ENCODE assay signal across 8 cellular contexts in genomic region chr17:79842656-79843474, GRCh38. TPM values are rescaled to one million over a fixed set of nuclear protein-coding genes. Genes with fewer than 3 reads are reported as not detected.
A peak's percentile ranks its signal among the peaks of the same experiment; 100 is the strongest.
DNase-seq lines count a peak whose midpoint lies in the region; ATAC-seq, FAIRE-seq and TF ChIP-seq lines count a peak whose summit lies in the region.

No MANE protein-coding gene starts in this region.

- SMC1A ChIA-PET in GM12878 (lab: Charles Lee; ENCODE audit: uncharacterized antibody, unreplicated experiment): no interaction called here

- POLR2A ChIA-PET in CD4-positive, alpha-beta memory T cell (lab: Charles Lee; ENCODE audit: partially characterized antibody): interaction anchor here (1.1 to 16.4 kb wide), 3 partner anchors 36 to 258 kb away, joined by 3 to 503 read pairs (median 4); partner anchors contain the start of genes CBX8 and GAA
- POLR2A ChIA-PET in GM12878 (lab: Charles Lee): interaction anchor here (1.0 kb wide), 1 partner anchor 46 kb away, joined by 3 read pairs; the partner anchor contains the start of gene CBX8

- no peak for TF ChIP-seq CTCF in KMS-11 (conservative IDR thresholded peaks at IDR 0.05; ENCODE audit: low read depth, low read length)
- TF ChIP-seq CTCF in GM12878 (IDR thresholded peaks at IDR 0.05 in 2 of 3, conservative IDR thresholded peaks at IDR 0.05 in 1 of 3; ENCODE audit: control insufficient read depth in 2 of 3, extremely low read depth in 1 of 3, insufficient read depth in 1 of 3, low read depth in 3 of 3, low read length in 3 of 3): no peak

- no peaks in the 10 kb centered on the region for H3K9me3 ChIP-seq in CD4-positive, alpha-beta memory T cell (ENCODE audit: control insufficient read depth in 1 of 2, low read length in 2 of 2)
- H3K9me3 ChIP-seq in GM12878 (replicated peaks; ENCODE audit: control insufficient read depth, insufficient read depth, low read length) (no peaks in the 10 kb centered on the region; the same call in 2 of the 3 replicates), neuron (ENCODE audit: low read length) (no peaks in the 10 kb centered on the region)

- peaks cover 9 to 45% (median 28%) of the 10 kb centered on the region in 4 donors for H3K4me1 Mint-ChIP-seq in CD4-positive, alpha-beta memory T cell

- peaks cover 0 to 2% (median 0%) of the 10 kb centered on the region in 8 donors for H3K9me3 Mint-ChIP-seq in CD4-positive, alpha-beta memory T cell

- in situ Hi-C loops in GM12878 (cut with MboI): loop anchor here (5.0 kb wide), 1 partner anchor 36 kb away; no protein-coding TSS in a partner anchor

- H3K4me3 Mint-ChIP-seq in CD4-positive, alpha-beta memory T cell: peak overlapping the region; percentile 59 to 85 (median 68)

- H3K4me1 ChIP-seq in CD4-positive, alpha-beta memory T cell (ENCODE audit: insufficient read depth, low read length): peaks cover 48% of the 10 kb centered on the region
- H3K4me1 ChIP-seq in KMS-11 (ENCODE audit: low read depth, poor library complexity, severe bottlenecking) (peaks cover 32% of the 10 kb centered on the region), GM12878 (ENCODE audit: control insufficient read depth, insufficient read depth, low read length) (peaks cover 8% of the 10 kb centered on the region), neuron (ENCODE audit: insufficient read depth, low read length) (peaks cover 21% of the 10 kb centered on the region)

- WGBS in GM12878 (ENCODE audit: insufficient coverage, insufficient replicate concordance, low lambda C conversion rate, missing lambda C conversion rate): 2% methylated on average over 63 of the region's 66 CpGs

- peak overlapping the region in 4 of 7 donors; percentile 42 to 85 (median 56) for H3K27ac Mint-ChIP-seq in CD4-positive, alpha-beta memory T cell

- peaks cover 37% of the 10 kb centered on the region for H3K27me3 ChIP-seq in CD4-positive, alpha-beta memory T cell (ENCODE audit: insufficient read depth, low read length)
- H3K27me3 ChIP-seq in KMS-11 (ENCODE audit: insufficient read depth, low read depth): peaks cover 74% of the 10 kb centered on the region
- peaks cover 22 to 40% of the 10 kb centered on the region in 2 experiments for H3K27me3 ChIP-seq in GM12878 (replicated peaks in 1 of 2; ENCODE audit: control insufficient read depth in 2 of 2, insufficient read depth in 2 of 2, low read length in 1 of 2)
- peaks cover 49% of the 10 kb centered on the region for H3K27me3 ChIP-seq in neuron (ENCODE audit: insufficient read depth, low read length)

- H3K36me3 ChIP-seq in CD4-positive, alpha-beta memory T cell (ENCODE audit: insufficient read depth, low read length): no peaks in the 10 kb centered on the region
- H3K36me3 ChIP-seq in KMS-11 (ENCODE audit: insufficient read depth) (no peaks in the 10 kb centered on the region), GM12878 (ENCODE audit: control insufficient read depth in 2 of 2, insufficient read depth in 2 of 2, low read length in 1 of 2) (no peaks in the 10 kb centered on the region), neuron (ENCODE audit: insufficient read depth, low read length) (no peaks in the 10 kb centered on the region)

- H2AFZ ChIP-seq in KMS-11 (ENCODE audit: low read depth) (peak overlapping the region; percentile 62; the same call in 1 of the 2 replicates), GM12878 (ENCODE audit: control insufficient read depth, low read depth, low read length) (no peak overlapping the region), neuron (ENCODE audit: low read depth, low read length) (peak overlapping the region; percentile 89)

- TF ChIP-seq EP300 in GM12878 (IDR thresholded peaks at IDR 0.05; ENCODE audit: borderline replicate concordance in 1 of 2, control insufficient read depth in 1 of 2, low read depth in 2 of 2, low read length in 2 of 2): no peak

- no peak overlapping the region for H3K9ac ChIP-seq in KMS-11
- H3K9ac ChIP-seq in GM12878 (ENCODE audit: control insufficient read depth, insufficient read depth, low read length): no peak overlapping the region

- CTCF ChIA-PET in CD4-positive, alpha-beta memory T cell (lab: Charles Lee; ENCODE audit: partially characterized antibody): interaction anchor here (1.3 kb wide), 1 partner anchor 155 kb away, joined by 3 read pairs; no protein-coding TSS in a partner anchor
- CTCF ChIA-PET in GM12878 (lab: Yijun Ruan, JAX): interaction anchor here (1.4 kb wide), 2 partner anchors 38 to 132 kb away, joined by 3 to 6 read pairs; no protein-coding TSS in a partner anchor

- peak in 2 of 5 donors; percentile 28 to 35 for DNase-seq in CD4-positive, alpha-beta memory T cell
- no peak for DNase-seq in GM12878 (ENCODE audit: low read depth, low spot score)

- peaks cover 11 to 16% of the 10 kb centered on the region in 2 donors for H3K27me3 Mint-ChIP-seq in CD4-positive, alpha-beta memory T cell

- no peak for ATAC-seq in GM12878
- ATAC-seq in HG02571 (IDR thresholded peaks at IDR 0.05; ENCODE audit: unreplicated experiment): no peak
- no peak for ATAC-seq in GM19035 (IDR thresholded peaks at IDR 0.05; ENCODE audit: unreplicated experiment)
- no peak for ATAC-seq in GM21367 (IDR thresholded peaks at IDR 0.05; ENCODE audit: unreplicated experiment)
- ATAC-seq in GM19463 (IDR thresholded peaks at IDR 0.05; ENCODE audit: unreplicated experiment): no peak

- no peak for TF ChIP-seq POLR2A in GM12878 (IDR thresholded peaks at IDR 0.05; ENCODE audit: low read depth, low read length)

- H3K4me2 ChIP-seq in KMS-11: peak overlapping the region; percentile 99; the same call in 1 of the 2 replicates
- H3K4me2 ChIP-seq in GM12878 (ENCODE audit: control insufficient read depth, insufficient read depth): peak overlapping the region; percentile 71

- peaks cover 6 to 8% of the 10 kb centered on the region in 2 donors for H3K36me3 Mint-ChIP-seq in CD4-positive, alpha-beta memory T cell

- no peak overlapping the region for H3K27ac ChIP-seq in CD4-positive, alpha-beta memory T cell (ENCODE audit: low read depth, low read length)
- H3K27ac ChIP-seq in KMS-11: no peak overlapping the region
- H3K27ac ChIP-seq in GM12878 (ENCODE audit: control insufficient read depth, insufficient read depth): no peak overlapping the region

- RAD21 ChIA-PET in GM12878 (lab: Charles Lee; ENCODE audit: unreplicated experiment): interaction anchor here (0.5 to 1.5 kb wide), 2 partner anchors 46 to 50 kb away, joined by 3 to 7 read pairs; partner anchors contain the start of gene CBX8

- no TSS peak for BruUV-seq in GM12878 (replicated peaks; lab: Mats Ljungman, UMichigan)

- intact Hi-C loops in CD4-positive, alpha-beta memory T cell (cut with micrococcal nuclease): loop anchor here (10.0 kb wide), 1 partner anchor 72 kb away; no protein-coding TSS in a partner anchor
- intact Hi-C loops in GM12878 (cut with micrococcal nuclease; ENCODE audit: unreplicated experiment): loop anchor here (10.0 kb wide), 1 partner anchor 132 kb away; no protein-coding TSS in a partner anchor

- no peaks in the 10 kb centered on the region for H4K20me1 ChIP-seq in KMS-11 (ENCODE audit: insufficient read depth)
- H4K20me1 ChIP-seq in GM12878 (ENCODE audit: control insufficient read depth, insufficient read depth): no peaks in the 10 kb centered on the region

- H3K79me2 ChIP-seq in KMS-11 (ENCODE audit: insufficient read depth, low read depth) (peaks cover 7% of the 10 kb centered on the region), GM12878 (ENCODE audit: control insufficient read depth, insufficient read depth, low read length) (peaks cover 5% of the 10 kb centered on the region)

- TF ChIP-seq RAD21 in GM12878 (IDR thresholded peaks at IDR 0.05; ENCODE audit: insufficient read depth, low read depth, low read length): no peak

- no peak for FAIRE-seq in GM12878 (lab: Jason Lieb, UNC)

- peak overlapping the region; percentile 11 to 38 for H3K4me3 ChIP-seq in CD4-positive, alpha-beta memory T cell (ENCODE audit: low read length in 2 of 2)
- H3K4me3 ChIP-seq in KMS-11 (IDR thresholded peaks at IDR 0.05; ENCODE audit: insufficient read depth, low read depth, low read length) (no peak overlapping the region), GM12878 (peak overlapping the region; percentile 23; the same call in 1 of the 2 replicates), neuron (ENCODE audit: low read length) (no peak overlapping the region)

RNA-seq across cellular contexts. Expression of gene CBX4, which starts 3.6 kb away (rescaled TPM):
- total RNA-seq in CD4-positive, alpha-beta memory T cell: 10 to 100 TPM; 64.7 to 65.7 TPM
- polyA plus RNA-seq in CD4-positive, alpha-beta memory T cell: 1 to 10 TPM; 1.2 to 9.7 TPM
- total RNA-seq in GM12878 (2013; cell fraction: nucleolus; rRNA removed): 12.4 and 13.3 TPM in 2 replicates
- total RNA-seq in GM12878 (2014; rRNA removed): 14.5 and 15.5 TPM in 2 replicates
- total RNA-seq in GM12878 (2014; rRNA removed; fragmentation: Illumina TruSeq; extraction: Trizol): 4.3 and 4.6 TPM in 2 replicates
- 23.1 and 24.6 TPM in 2 replicates for total RNA-seq in GM12878 (2021)
- polyA plus RNA-seq in GM12878 (2011; ENCODE audit: low read depth): 3.0 TPM
- 9.1 and 11.3 TPM in 2 replicates for polyA plus RNA-seq in GM12878 (2011; rRNA removed)
- polyA plus RNA-seq in GM12878 (2011; cell fraction: cytosol; rRNA removed): 10.8 and 17.6 TPM in 2 replicates
- polyA plus RNA-seq in GM12878 (2011; cell fraction: nucleus; rRNA removed): 40.0 and 48.6 TPM in 2 replicates
- 12.7 and 18.0 TPM in 2 replicates for polyA plus RNA-seq in GM12878 (2012)
- 1.7 and 4.2 TPM in 2 replicates for polyA plus RNA-seq in GM12878 (2014; fragmentation: Illumina TruSeq; extraction: Trizol)
- polyA plus RNA-seq in GM12878 (2014; fragmentation: Nextera tagmentation; extraction: Ambion mirVana): 1 to 10 TPM in 1 of 2 experiments, under 1 TPM in 1; 0.69 to 1.2 TPM
- 19.6 and 20.4 TPM in 2 replicates for polyA plus RNA-seq in GM12878 (2014; rRNA removed)
- polyA plus RNA-seq in GM12878 (2016; fragmentation: Nextera tagmentation; extraction: Ambion mirVana): 1 to 10 TPM; 1.6 to 1.8 TPM
- 5.6 and 15.7 TPM in 2 replicates for polyA minus RNA-seq in GM12878 (2011; rRNA and poly(A)+ RNA removed)
- 13.2 and 17.0 TPM in 2 replicates for polyA minus RNA-seq in GM12878 (2011; cell fraction: cytosol; rRNA and poly(A)+ RNA removed)
- 11.6 and 17.4 TPM in 2 replicates for polyA minus RNA-seq in GM12878 (2011; cell fraction: nucleus; rRNA and poly(A)+ RNA removed)

RNA-seq across cellular contexts. Expression of gene CBX8, which starts 46.0 kb away (rescaled TPM):
- 1 to 10 TPM; 2.8 to 4.1 TPM for total RNA-seq in CD4-positive, alpha-beta memory T cell
- under 1 TPM; 0.29 to 0.34 TPM for polyA plus RNA-seq in CD4-positive, alpha-beta memory T cell
- total RNA-seq in GM12878 (2013; cell fraction: nucleolus; rRNA removed): 3.7 and 4.0 TPM in 2 replicates
- total RNA-seq in GM12878 (2014; rRNA removed) (1.6 and 1.9 TPM in 2 replicates), GM12878 (2014; rRNA removed; fragmentation: Illumina TruSeq; extraction: Trizol) (1.5 and 1.9 TPM in 2 replicates), GM12878 (2021) (6.3 and 6.7 TPM in 2 replicates)
- polyA plus RNA-seq in GM12878 (2011; ENCODE audit: low read depth): 0.80 TPM
- polyA plus RNA-seq in GM12878 (2011; rRNA removed) (0.35 and 0.64 TPM in 2 replicates), GM12878 (2014; fragmentation: Illumina TruSeq; extraction: Trizol) (0.57 and 1.2 TPM in 2 replicates), GM12878 (2014; fragmentation: Nextera tagmentation; extraction: Ambion mirVana) (under 1 TPM; 0.03 to 0.16 TPM), GM12878 (2014; rRNA removed) (1.9 and 2.1 TPM in 2 replicates), GM12878 (2016; fragmentation: Nextera tagmentation; extraction: Ambion mirVana) (1 to 10 TPM; 2.1 to 3.4 TPM)
- 1.4 and 1.6 TPM in 2 replicates for polyA plus RNA-seq in GM12878 (2011; cell fraction: cytosol; rRNA removed)
- 2.8 and 6.6 TPM in 2 replicates for polyA plus RNA-seq in GM12878 (2011; cell fraction: nucleus; rRNA removed)
- polyA plus RNA-seq in GM12878 (2012): 1.8 and 3.9 TPM in 2 replicates
- 0.59 and 0.67 TPM in 2 replicates for polyA minus RNA-seq in GM12878 (2011; rRNA and poly(A)+ RNA removed)
- polyA minus RNA-seq in GM12878 (2011; cell fraction: cytosol; rRNA and poly(A)+ RNA removed): 1.2 TPM in 2 replicates
- polyA minus RNA-seq in GM12878 (2011; cell fraction: nucleus; rRNA and poly(A)+ RNA removed): 0.48 and 0.86 TPM in 2 replicates

Comparison
In these comparisons a context has a peak if more than half of its experiments do, and no peak if none do; other contexts are left out.
1. H3K4me3 ChIP-seq: peak in CD4-positive, alpha-beta memory T cell (2 of 2) and GM12878 (single experiment); none in KMS-11 (single experiment) and neuron (single experiment).